ENCODE assay signal across 19 cellular contexts in the genomic region with DNA sequence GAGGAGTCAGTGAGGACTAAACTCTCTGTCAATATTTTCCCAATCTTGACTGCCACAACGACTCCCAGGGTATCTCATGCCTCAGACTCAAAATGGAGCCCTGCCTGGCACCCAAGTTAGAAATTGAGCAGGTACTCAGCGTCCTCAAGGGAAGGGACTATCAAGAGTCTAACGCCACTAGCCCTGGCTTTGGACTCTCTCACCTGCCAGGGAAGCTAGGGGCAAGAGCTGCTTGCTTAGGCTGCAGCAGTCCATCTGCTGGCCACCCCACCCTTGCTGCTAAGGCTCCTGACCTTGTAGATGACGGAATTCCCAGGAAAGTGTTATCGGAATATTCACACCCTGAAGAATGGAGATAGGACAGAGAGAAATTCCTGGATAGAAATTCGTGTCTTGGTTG. TPM values are rescaled to one million over a fixed set of nuclear protein-coding genes. Genes with fewer than 3 reads are reported as not detected.
DNase-seq lines count a peak whose midpoint lies in the region; ATAC-seq and TF ChIP-seq lines count a peak whose summit lies in the region.
"Had no signal": no experiment of that assay in that cellular context is flagged by ENCODE, and none has a peak within 500 bp of the region (broad histone marks: within the 10 kb centered on the region; RNA-seq: fewer than 3 reads in every experiment).

No MANE protein-coding gene starts in this region.

- H2BK20ac ChIP-seq in H9 (ENCODE audit: low read depth, low read length, poor library complexity, severe bottlenecking) = no peak overlapping the region

- no CpG with 5 or more reads among the region's 6 CpGs for WGBS in H9 (ENCODE audit: extremely low coverage, insufficient read length, low lambda C conversion rate)
- WGBS in endodermal cell (ENCODE audit: insufficient coverage in 1 of 2, insufficient read length in 1 of 2), 2 experiments = 7 to 24% methylated on average over 5 to 6 of the region's 6 CpGs
- no CpG with 5 or more reads among the region's 6 CpGs for WGBS in mesendoderm (ENCODE audit: extremely low coverage, insufficient coverage, low lambda C conversion rate)
- 1 to 7% methylated on average over 6 of the region's 6 CpGs for WGBS in body of pancreas, 2 donors

- H3K79me1 ChIP-seq in H9 (ENCODE audit: insufficient read depth, low read depth, low read length, poor library complexity, severe bottlenecking) (no peaks in the 10 kb centered on the region), mesendoderm (ENCODE audit: low read length) (no peaks in the 10 kb centered on the region)

- no peak for TF ChIP-seq POLR2A in body of pancreas (IDR thresholded peaks at IDR 0.05)

- no peak overlapping the region for H2AK5ac ChIP-seq in H9 (ENCODE audit: insufficient read length, low read length)
- no peak overlapping the region for H2AK5ac ChIP-seq in mesendoderm (ENCODE audit: low read length)

- H3K27me3 Mint-ChIP-seq in H9 (ENCODE audit: low read depth) = peaks cover 99% of the 10 kb centered on the region
- peaks cover 100% of the 10 kb centered on the region for H3K27me3 Mint-ChIP-seq in endodermal cell (ENCODE audit: insufficient read depth)
- H3K27me3 Mint-ChIP-seq in type B pancreatic cell = peaks cover 98% of the 10 kb centered on the region

- no peak for TF ChIP-seq CTCF in H9 (conservative IDR thresholded peaks at IDR 0.05)
- TF ChIP-seq CTCF in endodermal cell (conservative IDR thresholded peaks at IDR 0.05) = no peak
- no peak for TF ChIP-seq CTCF in type B pancreatic cell (conservative IDR thresholded peaks at IDR 0.05)
- TF ChIP-seq CTCF in body of pancreas (IDR thresholded peaks at IDR 0.05) = no peak

- H3K9me3 Mint-ChIP-seq in H9 (peaks cover 0 to 2% of the 10 kb centered on the region in 2 experiments; a peak in 2 of 5 replicates), endodermal cell (no peaks in the 10 kb centered on the region), type B pancreatic cell (peaks cover 4% of the 10 kb centered on the region)

- no peak overlapping the region for H3K4me3 ChIP-seq in endodermal cell (ENCODE audit: low read length)
- H3K4me3 ChIP-seq in mesendoderm (ENCODE audit: low read length) = no peak overlapping the region
- no peak overlapping the region for H3K4me3 ChIP-seq in body of pancreas
- H3K4me3 ChIP-seq: GM23248, K562 had no signal

- H3K56ac ChIP-seq in H9 (ENCODE audit: insufficient read length, low read depth, low read length) = no peak overlapping the region
- no peak overlapping the region for H3K56ac ChIP-seq in mesendoderm (ENCODE audit: low read length)

- H2BK12ac ChIP-seq in H9 (ENCODE audit: insufficient read length, low read depth, low read length) = no peak overlapping the region

- peaks cover 7% of the 10 kb centered on the region for H3K23me2 ChIP-seq in H9 (ENCODE audit: insufficient read length, low read depth, low read length, poor library complexity, severe bottlenecking)

- H3K27ac Mint-ChIP-seq in H9 (no peak overlapping the region), endodermal cell (no peak overlapping the region), type B pancreatic cell (peak overlapping the region; percentile 26)
- H3K27ac Mint-ChIP-seq: CD4-positive, CD25-positive, alpha-beta regulatory T cell had no signal

- no peak overlapping the region for H3K23ac ChIP-seq in H9 (ENCODE audit: insufficient read length, low read depth, low read length)
- H3K23ac ChIP-seq in mesendoderm (ENCODE audit: low read length) = no peak overlapping the region

- ATAC-seq in body of pancreas = no peak
- ATAC-seq: K562 had no signal

- H4K5ac ChIP-seq in H9 (ENCODE audit: insufficient read length, low read depth, low read length) (no peak overlapping the region), mesendoderm (ENCODE audit: low read length) (no peak overlapping the region)

- H4K8ac ChIP-seq in H9 (replicated peaks; ENCODE audit: insufficient read length, low read depth, low read length) (no peak overlapping the region), mesendoderm (ENCODE audit: low read depth, low read length) (no peak overlapping the region)

- H3K4me2 ChIP-seq in H9 (ENCODE audit: insufficient read depth, insufficient read length, low read length) = no peak overlapping the region
- H3K4me2 ChIP-seq in mesendoderm (ENCODE audit: low read length) = no peak overlapping the region

- H3K14ac ChIP-seq in H9 (ENCODE audit: insufficient read depth, low read length) = no peak overlapping the region

- no peak overlapping the region for H2BK120ac ChIP-seq in H9 (ENCODE audit: low read depth, low read length, poor library complexity, severe bottlenecking)
- no peak overlapping the region for H2BK120ac ChIP-seq in mesendoderm (ENCODE audit: low read depth, low read length)

- H3K27me3 ChIP-seq in H9 (ENCODE audit: insufficient read depth, low read length) = peaks cover 84% of the 10 kb centered on the region
- H3K27me3 ChIP-seq in endodermal cell (ENCODE audit: control insufficient read depth, insufficient read depth, low read length, poor library complexity, severe bottlenecking) = peaks cover 100% of the 10 kb centered on the region
- peaks cover 72% of the 10 kb centered on the region for H3K27me3 ChIP-seq in mesendoderm (ENCODE audit: insufficient read depth, low read length, poor library complexity)
- peaks cover 0 to 4% of the 10 kb centered on the region in 2 donors for H3K27me3 ChIP-seq in body of pancreas

- H3K79me2 ChIP-seq in H9 (ENCODE audit: insufficient read depth, low read length) (no peaks in the 10 kb centered on the region), mesendoderm (ENCODE audit: control insufficient read depth, insufficient read depth, low read length) (no peaks in the 10 kb centered on the region)

- H3K4me1 ChIP-seq in H9 (ENCODE audit: insufficient read depth, low read length) (peaks cover 3% of the 10 kb centered on the region; the same call in 1 of the 2 replicates), endodermal cell (ENCODE audit: control insufficient read depth, insufficient read depth, low read length) (peaks cover 4% of the 10 kb centered on the region), mesendoderm (ENCODE audit: control insufficient read depth, low read depth, low read length) (peaks cover 3% of the 10 kb centered on the region), body of pancreas (no peaks in the 10 kb centered on the region)
- H3K4me1 ChIP-seq: BE2C, Caco-2 had no signal

- H3K36me3 ChIP-seq in endodermal cell (ENCODE audit: control insufficient read depth, insufficient read depth, low read length) (no peaks in the 10 kb centered on the region), mesendoderm (ENCODE audit: control insufficient read depth, insufficient read depth, low read length) (no peaks in the 10 kb centered on the region), body of pancreas (replicated peaks in 1 of 2; ENCODE audit: insufficient read depth in 1 of 2, low read depth in 2 of 2) (no peaks in the 10 kb centered on the region)
- H3K36me3 ChIP-seq: BE2C had no signal

- intact Hi-C loops in body of pancreas (cut with DNase I) = no loop called here

- no peak overlapping the region for H3T11ph ChIP-seq in H9 (ENCODE audit: low read length)

- peaks cover 41 to 70% of the 10 kb centered on the region in 2 experiments for H3K4me1 Mint-ChIP-seq in H9
- peaks cover 25% of the 10 kb centered on the region for H3K4me1 Mint-ChIP-seq in endodermal cell
- H3K4me1 Mint-ChIP-seq in type B pancreatic cell (ENCODE audit: unreplicated experiment) = peaks cover 21% of the 10 kb centered on the region
- H3K4me1 Mint-ChIP-seq: CD4-positive, CD25-positive, alpha-beta regulatory T cell had no signal

- H2BK15ac ChIP-seq in H9 (ENCODE audit: low read depth, low read length) (no peak overlapping the region), mesendoderm (replicated peaks; ENCODE audit: low read depth) (no peak overlapping the region)

- H2AFZ ChIP-seq in H9 (ENCODE audit: low read length) = no peak overlapping the region
- H2AFZ ChIP-seq: GM23248 had no signal

- H3K4ac ChIP-seq in H9 (ENCODE audit: low read depth, low read length) (no peak overlapping the region), mesendoderm (ENCODE audit: low read depth, low read length) (no peak overlapping the region)

- H3K36me3 Mint-ChIP-seq in H9 (ENCODE audit: insufficient read depth in 1 of 3, low read depth in 3 of 3) (no peaks in the 10 kb centered on the region; a peak in 1 of 7 replicates), endodermal cell (ENCODE audit: low read depth) (no peaks in the 10 kb centered on the region), type B pancreatic cell (no peaks in the 10 kb centered on the region)
- H3K36me3 Mint-ChIP-seq: CD4-positive, CD25-positive, alpha-beta regulatory T cell had no signal

- H3K9me3 ChIP-seq in H9 (ENCODE audit: control insufficient read depth, low read depth, low read length) (no peaks in the 10 kb centered on the region), endodermal cell (ENCODE audit: control insufficient read depth, low read length) (no peaks in the 10 kb centered on the region), body of pancreas (no peaks in the 10 kb centered on the region)
- H3K9me3 ChIP-seq: BE2C, Caco-2 had no signal

- DNase-seq in H9 = peak; percentile 45
- peak; percentile 76 for DNase-seq in endodermal cell
- DNase-seq in mesendoderm = peak; percentile 80
- DNase-seq in type B pancreatic cell (ENCODE audit: extremely low spot score, unreplicated experiment) = no peak
- DNase-seq in NCI-H146 treated with DMSO at 0.1 percent for 48 hours (lab: John Stamatoyannopoulos, UW; ENCODE audit: unreplicated experiment) = no peak
- DNase-seq in body of pancreas = no peak
- DNase-seq in HuH-7 (ENCODE audit: low spot score) = no peak
- DNase-seq: ACHN; BE2C; C1 segment of cervical spinal cord; Caco-2; CD4-positive, CD25-positive, alpha-beta regulatory T cell; GDM1; GM23248; H7; IMR-90 had no signal

- H2BK5ac ChIP-seq in H9 (ENCODE audit: insufficient read length, low read length) (no peak overlapping the region), mesendoderm (ENCODE audit: low read length) (no peak overlapping the region)

- H3K9ac ChIP-seq in H9 (ENCODE audit: extremely low read depth, insufficient read length, low read length) (no peak overlapping the region), endodermal cell (ENCODE audit: extremely low read depth, low read length, poor library complexity, severe bottlenecking) (no peak overlapping the region), mesendoderm (ENCODE audit: low read length) (no peak overlapping the region)
- H3K9ac ChIP-seq: GM23248 had no signal

- H3K4me3 Mint-ChIP-seq in H9 = peak overlapping the region in 1 of 2 experiments; percentile 30; a peak in 3 of 5 replicates
- H3K4me3 Mint-ChIP-seq in endodermal cell = no peak overlapping the region
- H3K4me3 Mint-ChIP-seq in type B pancreatic cell = no peak overlapping the region
- H3K4me3 Mint-ChIP-seq: CD4-positive, CD25-positive, alpha-beta regulatory T cell had no signal

- H3K27ac ChIP-seq in H9 (ENCODE audit: insufficient read length, low read depth, low read length) (no peak overlapping the region), endodermal cell (ENCODE audit: low read depth, low read length) (no peak overlapping the region), mesendoderm (ENCODE audit: low read depth, low read length) (no peak overlapping the region), body of pancreas (no peak overlapping the region)
- H3K27ac ChIP-seq: GM23248, HL-60 had no signal

- no peak overlapping the region for H4K91ac ChIP-seq in H9 (ENCODE audit: insufficient read length, low read depth, low read length)

- no peaks in the 10 kb centered on the region for H4K20me1 ChIP-seq in H9 (ENCODE audit: control insufficient read depth, insufficient read depth, insufficient read length)

- H3K18ac ChIP-seq in H9 (ENCODE audit: insufficient read length, low read depth, low read length) (no peak overlapping the region), mesendoderm (ENCODE audit: low read length) (no peak overlapping the region)

RNA-seq across cellular contexts. Expression of gene ZIC4, which starts 33.0 kb away (rescaled TPM):
- total RNA-seq in H9 (2021) (not detected in 2 replicates), endodermal cell (not detected), type B pancreatic cell (ENCODE audit: low replicate concordance) (40.2 TPM in 1 of 2 replicates, not detected in the other), body of pancreas (not detected)
- polyA plus RNA-seq in endodermal cell (2013, experiment 1 of 2) = 25.3 TPM
- 26.4 TPM for polyA plus RNA-seq in endodermal cell (2013, experiment 2 of 2)
- polyA plus RNA-seq in mesendoderm (2013, experiment 1 of 2) = 0.01 TPM
- polyA plus RNA-seq in mesendoderm (2013, experiment 2 of 2) = 0.01 TPM
- total RNA-seq: Caco-2; CD4-positive, CD25-positive, alpha-beta regulatory T cell; HT1080; IMR-90; K562 had no signal
- polyA plus RNA-seq: CD4-positive, CD25-positive, alpha-beta regulatory T cell; IMR-90; K562 had no signal

RNA-seq across cellular contexts. Expression of gene ZIC1, which starts 35.9 kb away (rescaled TPM):
- total RNA-seq in H9 (2021) (not detected in 2 replicates), endodermal cell (not detected), type B pancreatic cell (ENCODE audit: low replicate concordance) (184 TPM in 1 of 2 replicates, not detected in the other), body of pancreas (not detected)
- polyA plus RNA-seq in endodermal cell (2013, experiment 1 of 2) = 178 TPM
- polyA plus RNA-seq in endodermal cell (2013, experiment 2 of 2) = 163 TPM
- polyA plus RNA-seq in mesendoderm (2013, experiment 1 of 2) = 1.0 TPM
- polyA plus RNA-seq in mesendoderm (2013, experiment 2 of 2) = 0.84 TPM
- total RNA-seq: Caco-2; CD4-positive, CD25-positive, alpha-beta regulatory T cell; HT1080; IMR-90 had no signal
- polyA plus RNA-seq: CD4-positive, CD25-positive, alpha-beta regulatory T cell; IMR-90 had no signal

Comparison
In these comparisons a context has a peak if more than half of its experiments do, and no peak if none do; other contexts are left out.
1. DNase-seq: peak in H9 (single experiment), endodermal cell (single experiment) and mesendoderm (single experiment); none in type B pancreatic cell (single experiment), NCI-H146 treated with DMSO at 0.1 percent for 48 hours (single experiment), body of pancreas (0 of 4) and HuH-7 (single experiment).